25 cellular contexts compared by ENCODE assay signal in genomic region chr2:217847106-217847505, GRCh38.
DNase-seq lines count a peak whose midpoint lies in the region; ATAC-seq and TF ChIP-seq lines count a peak whose summit lies in the region.
"Had no signal": no experiment of that assay in that cellular context is flagged by ENCODE, and none has a peak within 500 bp of the region (broad histone marks: within the 10 kb centered on the region; RNA-seq: fewer than 3 reads in every experiment).

No MANE protein-coding gene starts in this region.

- intact Hi-C loops in breast epithelium (cut with DNase I; ENCODE audit: low total_unique reads) (no loop called here), MCF 10A (cut with micrococcal nuclease) (no loop called here), sigmoid colon (cut with DNase I) (no loop called here)

- peaks cover 25% of the 10 kb centered on the region for H3K4me1 Mint-ChIP-seq in MCF 10A (ENCODE audit: insufficient read depth, unreplicated experiment)
- H3K4me1 Mint-ChIP-seq: activated CD4-positive, alpha-beta T cell treated with anti-CD3 and anti-CD28 coated beads for 36 hours; activated naive CD4-positive, alpha-beta T cell treated with anti-CD3 and anti-CD28 coated beads, Interleukin-2, amount 10 ng/mL, durations not matched to agents 7 days and 5 days; central memory CD8-positive, alpha-beta T cell; T-cell had no signal

- H3K36me3 ChIP-seq in breast epithelium (no peaks in the 10 kb centered on the region), gastroesophageal sphincter (peaks cover 0 to 78% of the 10 kb centered on the region in 2 donors), sigmoid colon (peaks cover 30 to 69% (median 58%) of the 10 kb centered on the region in 4 donors), upper lobe of left lung (peaks cover 23 to 59% (median 34%) of the 10 kb centered on the region in 4 donors)

- no peak overlapping the region for H3K27ac Mint-ChIP-seq in MCF 10A (ENCODE audit: low read depth, unreplicated experiment)
- H3K27ac Mint-ChIP-seq: activated CD4-positive, alpha-beta T cell treated with anti-CD3 and anti-CD28 coated beads for 36 hours; activated naive CD4-positive, alpha-beta T cell treated with anti-CD3 and anti-CD28 coated beads, Interleukin-2, amount 10 ng/mL, durations not matched to agents 7 days and 5 days; naive thymus-derived CD4-positive, alpha-beta T cell; T-cell had no signal

- no peak overlapping the region for H3K4me3 Mint-ChIP-seq in MCF 10A (ENCODE audit: unreplicated experiment)
- H3K4me3 Mint-ChIP-seq: activated CD4-positive, alpha-beta T cell treated with anti-CD3 and anti-CD28 coated beads for 36 hours; activated naive CD4-positive, alpha-beta T cell treated with anti-CD3 and anti-CD28 coated beads, Interleukin-2, amount 10 ng/mL, durations not matched to agents 7 days and 5 days; central memory CD8-positive, alpha-beta T cell; naive thymus-derived CD4-positive, alpha-beta T cell; T-cell had no signal

- ATAC-seq in gastroesophageal sphincter (no peak), upper lobe of left lung (ENCODE audit: low FRiP score in 2 of 2) (no peak), HG03439 (IDR thresholded peaks at IDR 0.05; ENCODE audit: unreplicated experiment) (no peak)
- ATAC-seq: activated CD4-positive, alpha-beta T cell treated with anti-CD3 and anti-CD28 coated beads for 36 hours; naive thymus-derived CD4-positive, alpha-beta T cell; T-cell had no signal

- TF ChIP-seq CTCF in breast epithelium (IDR thresholded peaks at IDR 0.05) (no peak), MCF 10A (IDR thresholded peaks at IDR 0.05; ENCODE audit: unreplicated experiment) (no peak), gastroesophageal sphincter (IDR thresholded peaks at IDR 0.05) (no peak), sigmoid colon (IDR thresholded peaks at IDR 0.05) (no peak), upper lobe of left lung (IDR thresholded peaks at IDR 0.05) (no peak)

- peaks cover 4 to 12% of the 10 kb centered on the region in 2 donors for H3K4me1 ChIP-seq in breast epithelium
- H3K4me1 ChIP-seq in gastroesophageal sphincter, result peaks cover 15 to 100% (median 57%) of the 10 kb centered on the region in 3 donors
- H3K4me1 ChIP-seq in sigmoid colon, result peaks cover 0 to 100% (median 99%) of the 10 kb centered on the region in 4 donors
- H3K4me1 ChIP-seq in upper lobe of left lung, result peaks cover 52 to 74% (median 61%) of the 10 kb centered on the region in 4 donors

- H3K9me3 ChIP-seq in breast epithelium, result no peaks in the 10 kb centered on the region
- H3K9me3 ChIP-seq in gastroesophageal sphincter, result peaks cover 0 to 5% (median 0%) of the 10 kb centered on the region in 3 donors
- peaks cover 0 to 2% (median 0%) of the 10 kb centered on the region in 4 donors for H3K9me3 ChIP-seq in sigmoid colon
- H3K9me3 ChIP-seq in upper lobe of left lung, result no peaks in the 10 kb centered on the region

- H3K4me3 ChIP-seq in breast epithelium, result no peak overlapping the region
- no peak overlapping the region for H3K4me3 ChIP-seq in gastroesophageal sphincter
- H3K4me3 ChIP-seq in sigmoid colon, result no peak overlapping the region
- no peak overlapping the region for H3K4me3 ChIP-seq in upper lobe of left lung

- H3K27ac ChIP-seq in breast epithelium, result peak overlapping the region; percentile 36 to 55
- peak overlapping the region; percentile 3 to 93 (median 90) for H3K27ac ChIP-seq in gastroesophageal sphincter
- peak overlapping the region; percentile 83 to 98 (median 92) for H3K27ac ChIP-seq in sigmoid colon
- H3K27ac ChIP-seq in upper lobe of left lung, result peak overlapping the region; percentile 21 to 75 (median 72)
- H3K27ac ChIP-seq: 22Rv1 had no signal

- H3K27me3 ChIP-seq in breast epithelium, result no peaks in the 10 kb centered on the region
- no peaks in the 10 kb centered on the region for H3K27me3 ChIP-seq in gastroesophageal sphincter
- H3K27me3 ChIP-seq in sigmoid colon, result no peaks in the 10 kb centered on the region
- no peaks in the 10 kb centered on the region for H3K27me3 ChIP-seq in upper lobe of left lung

- CTCF ChIA-PET in MCF 10A (lab: Yijun Ruan, JAX), result interaction anchor here (0.6 to 1.6 kb wide), 4 partner anchors 10 to 1443 kb away, joined by 3 to 7 read pairs (median 4); no protein-coding TSS in a partner anchor

- WGBS in gastroesophageal sphincter (ENCODE audit: low coverage in 1 of 2), 2 donors, result 81% methylated on average over 2 of the region's 2 CpGs; no CpG with 5 or more reads in 1 of the 2 donors
- 90 to 94% methylated on average over 2 of the region's 2 CpGs for WGBS in sigmoid colon, 2 donors
- 79 to 100% methylated on average over 2 of the region's 2 CpGs for WGBS in upper lobe of left lung, 2 donors

- POLR2A ChIA-PET in MCF 10A (lab: Yijun Ruan, JAX), result interaction anchor here (0.6 kb wide), 1 partner anchor 31 kb away, joined by 4 read pairs; no protein-coding TSS in a partner anchor

- H3K9me3 Mint-ChIP-seq in MCF 10A (ENCODE audit: unreplicated experiment), result no peaks in the 10 kb centered on the region
- H3K9me3 Mint-ChIP-seq: activated naive CD4-positive, alpha-beta T cell treated with anti-CD3 and anti-CD28 coated beads, Interleukin-2, amount 10 ng/mL, durations not matched to agents 7 days and 5 days; central memory CD8-positive, alpha-beta T cell; naive thymus-derived CD4-positive, alpha-beta T cell; T-cell had no signal

- TF ChIP-seq POLR2A in breast epithelium (IDR thresholded peaks at IDR 0.05) (no peak), gastroesophageal sphincter (IDR thresholded peaks at IDR 0.05) (no peak), sigmoid colon (IDR thresholded peaks at IDR 0.05) (no peak), upper lobe of left lung (IDR thresholded peaks at IDR 0.05) (no peak)

- no TSS peak for BruUV-seq in MCF 10A (replicated peaks; lab: Mats Ljungman, UMichigan)

- no peaks in the 10 kb centered on the region for H3K27me3 Mint-ChIP-seq in MCF 10A (ENCODE audit: insufficient read depth, unreplicated experiment)

- no peaks in the 10 kb centered on the region for H3K36me3 Mint-ChIP-seq in MCF 10A (ENCODE audit: insufficient read depth, unreplicated experiment)
- H3K36me3 Mint-ChIP-seq: activated naive CD4-positive, alpha-beta T cell treated with anti-CD3 and anti-CD28 coated beads, Interleukin-2, amount 10 ng/mL, durations not matched to agents 7 days and 5 days; naive thymus-derived CD4-positive, alpha-beta T cell; T-cell had no signal

- no peak for TF ChIP-seq EP300 in gastroesophageal sphincter (IDR thresholded peaks at IDR 0.05)
- TF ChIP-seq EP300 in sigmoid colon (IDR thresholded peaks at IDR 0.05), result no peak
- TF ChIP-seq EP300 in upper lobe of left lung (IDR thresholded peaks at IDR 0.05), result no peak

- DNase-seq in breast epithelium (ENCODE audit: low spot score in 2 of 2), result no peak
- DNase-seq in MCF 10A (ENCODE audit: unreplicated experiment), result no peak
- DNase-seq in sigmoid colon, result no peak
- DNase-seq in upper lobe of left lung, result no peak
- no peak for DNase-seq in HUDEP-2 (lab: John Stamatoyannopoulos, UW; ENCODE audit: unreplicated experiment in 76 of 76)
- DNase-seq in MV-4-11 (lab: John Stamatoyannopoulos, UW), result no peak
- DNase-seq: activated CD4-positive, alpha-beta T cell treated with anti-CD3 and anti-CD28 coated beads for 36 hours; activated naive CD4-positive, alpha-beta T cell treated with anti-CD3 and anti-CD28 coated beads, Interleukin-2, amount 10 ng/mL, durations not matched to agents 7 days and 5 days; activated T-cell treated with anti-CD3 and anti-CD28 coated beads, Interleukin-2, amount 50 U/mL, for 48 hours; anterior cingulate cortex; Kasumi-1; mesenchymal stem cell; naive thymus-derived CD4-positive, alpha-beta T cell; NCI-H1092; NCI-H2029 treated with DMSO at 0.1 percent for 48 hours; NCI-H226; NCI-H748 treated with DMSO at 0.1 percent for 48 hours; retina; stimulated activated CD4-positive, alpha-beta T cell treated with anti-CD3 and anti-CD28 coated beads, Interleukin-15, amount 100 ng/mL, for 24 hours; stimulated activated CD8-positive, alpha-beta memory T cell treated with anti-CD3 and anti-CD28 coated beads, Interleukin-4, amount 100 ng/mL, for 48 hours; T-cell had no signal
